Comparison of ENCODE assay signal across 10 cellular contexts in genomic region chr6:31712296-31712695, GRCh38. TPM values are rescaled to one million over a fixed set of nuclear protein-coding genes. Genes with fewer than 3 reads are reported as not detected.
DNase-seq lines count a peak whose midpoint lies in the region; ATAC-seq and TF ChIP-seq lines count a peak whose summit lies in the region.
"Had no signal": no experiment of that assay in that cellular context is flagged by ENCODE, and none has a peak within 500 bp of the region (broad histone marks: within the 10 kb centered on the region; RNA-seq: fewer than 3 reads in every experiment).

No MANE protein-coding gene starts in this region.

- H3K9me3 Mint-ChIP-seq in CD14-positive monocyte (peaks cover 0 to 2% (median 0%) of the 10 kb centered on the region in 7 donors), memory B cell (no peaks in the 10 kb centered on the region)

- H3K4me3 ChIP-seq in HEK293 (ENCODE audit: low read depth, low read length), result no peak overlapping the region
- H3K4me3 ChIP-seq: thoracic aorta had no signal

- no peak for DNase-seq in CD14-positive monocyte (ENCODE audit: low spot score)
- DNase-seq in memory B cell (ENCODE audit: low spot score in 2 of 2), result peak in 1 of 2 donors; percentile 30
- DNase-seq in kidney glomerular epithelial cell (lab: John Stamatoyannopoulos, UW), result no peak
- DNase-seq in HPDE6-E6E7 (ENCODE audit: extremely low spot score), result no peak
- DNase-seq in NCI-H2107 treated with DMSO at 0.1 percent for 48 hours (lab: John Stamatoyannopoulos, UW; ENCODE audit: unreplicated experiment), result no peak
- DNase-seq: stimulated activated CD4-positive, alpha-beta T cell treated with anti-CD3 and anti-CD28 coated beads, Interleukin-15, amount 100 ng/mL, for 24 hours had no signal

- no peak overlapping the region for H3K27ac ChIP-seq in HEK293 (ENCODE audit: extremely low read depth, low read depth, low read length)
- no peak overlapping the region for H3K27ac ChIP-seq in VCaP
- H3K27ac ChIP-seq: thoracic aorta had no signal

- peaks cover 0 to 9% (median 1%) of the 10 kb centered on the region in 3 donors for H3K27me3 Mint-ChIP-seq in CD14-positive monocyte (ENCODE audit: low read depth in 3 of 3)
- no peaks in the 10 kb centered on the region for H3K27me3 Mint-ChIP-seq in memory B cell

- H3K9me3 ChIP-seq in HEK293 (ENCODE audit: control insufficient read depth, insufficient read depth, low read depth, low read length), result no peaks in the 10 kb centered on the region
- H3K9me3 ChIP-seq: thoracic aorta had no signal

- TF ChIP-seq CTCF in CD14-positive monocyte (IDR thresholded peaks at IDR 0.05) (peak; percentile 26), HEK293 (tag by site-specific recombination; IDR thresholded peaks at IDR 0.05) (peak; percentile 42; the same call in 1 of the 2 replicates), VCaP (conservative IDR thresholded peaks at IDR 0.05) (peak; percentile 76)

- peaks cover 4% of the 10 kb centered on the region for H3K4me1 ChIP-seq in HEK293 (ENCODE audit: control insufficient read depth, insufficient read depth, low read length)

- no peaks in the 10 kb centered on the region for H3K36me3 ChIP-seq in HEK293 (ENCODE audit: control insufficient read depth in 2 of 2, insufficient read depth in 1 of 2, low read length in 2 of 2)
- H3K36me3 ChIP-seq: thoracic aorta had no signal

- no peaks in the 10 kb centered on the region for H3K36me3 Mint-ChIP-seq in CD14-positive monocyte
- H3K36me3 Mint-ChIP-seq in memory B cell, result no peaks in the 10 kb centered on the region

- CTCF ChIA-PET in HEK293 (lab: Yijun Ruan, JAX), result interaction anchor here (0.7 to 1.2 kb wide), 2 partner anchors 60 to 240 kb away, joined by 3 to 5 read pairs; no protein-coding TSS in a partner anchor

- peak overlapping the region in 2 of 7 donors; percentile 56 to 60 for H3K27ac Mint-ChIP-seq in CD14-positive monocyte
- H3K27ac Mint-ChIP-seq in memory B cell, result no peak overlapping the region

- intact Hi-C loops in CD14-positive monocyte (cut with micrococcal nuclease), result no loop called here

- H3K4me1 Mint-ChIP-seq in CD14-positive monocyte (peaks cover 28% of the 10 kb centered on the region), memory B cell (peaks cover 12% of the 10 kb centered on the region)

- POLR2A ChIA-PET in HEK293 (lab: Yijun Ruan, JAX), result interaction anchor here (0.5 to 2.3 kb wide), 9 partner anchors 9 to 120 kb away, joined by 3 to 12 read pairs (median 4); partner anchors contain the start of genes ABHD16A, DDAH2, HSPA1B and MSH5

- H3K4me3 Mint-ChIP-seq in CD14-positive monocyte, result peak overlapping the region in 1 of 2 donors; percentile 23
- no peak overlapping the region for H3K4me3 Mint-ChIP-seq in memory B cell

- peak; percentile 98 for ATAC-seq in memory B cell (ENCODE audit: low read depth)
- no peak for ATAC-seq in HG02938 (IDR thresholded peaks at IDR 0.05; ENCODE audit: unreplicated experiment)

TF ChIP-seq in HEK293, 187 proteins besides CTCF, POLR2A, EP300 and RAD21:
- TF ChIP-seq ZNF350 (tag by site-specific recombination; IDR thresholded peaks at IDR 0.05), result no peak
- TF ChIP-seq ZBTB20 (tag by site-specific recombination; IDR thresholded peaks at IDR 0.05), result 0 out of 2 replicates have a peak, but pooled peaks have one; percentile 33
- TF ChIP-seq KLF7 (tag by site-specific recombination; IDR thresholded peaks at IDR 0.05; ENCODE audit: borderline replicate concordance), result no peak
- TF ChIP-seq ZFHX2 (tag by site-specific recombination; conservative IDR thresholded peaks at IDR 0.05), result peak; percentile 50
- no peak for TF ChIP-seq ZNF169 (tag by site-specific recombination; IDR thresholded peaks at IDR 0.05)
- no peak for TF ChIP-seq ZNF114 (tag by site-specific recombination; IDR thresholded peaks at IDR 0.05)
- TF ChIP-seq EGR2 (tag by site-specific recombination; IDR thresholded peaks at IDR 0.05; ENCODE audit: low read depth), result 0 out of 2 replicates have a peak, but pooled peaks have one; percentile 13
- TF ChIP-seq ZNF423 (tag by site-specific recombination; IDR thresholded peaks at IDR 0.05), result no peak
- no peak for TF ChIP-seq ZNF132 (tag by site-specific recombination; IDR thresholded peaks at IDR 0.05; ENCODE audit: borderline replicate concordance)

RNA-seq across cellular contexts. Expression of gene LY6G6D, which starts 2.9 kb away (rescaled TPM):
- polyA plus RNA-seq in CD14-positive monocyte, result not detected

RNA-seq across cellular contexts. Expression of gene LY6G6F, which starts 5.6 kb away (rescaled TPM):
- polyA plus RNA-seq in CD14-positive monocyte, result under 1 TPM in 1 of 2 donors, not detected in 1; 0.51 TPM

RNA-seq across cellular contexts. Expression of gene ABHD16A, which starts 9.2 kb away (rescaled TPM):
- 10 to 100 TPM; 53.0 to 56.0 TPM for polyA plus RNA-seq in CD14-positive monocyte

RNA-seq across cellular contexts. Expression of gene LY6G6C, which starts 9.2 kb away (rescaled TPM):
- polyA plus RNA-seq in CD14-positive monocyte, result not detected

RNA-seq across cellular contexts. Expression of gene MPIG6B, which starts 10.9 kb away (rescaled TPM):
- under 1 TPM; 0.68 to 0.75 TPM for polyA plus RNA-seq in CD14-positive monocyte

Comparison
In these comparisons a context has a peak if more than half of its experiments do, and no peak if none do; other contexts are left out.
1. CTCF ChIP-seq: peak in every context shown above with its lines; median percentile 76 in VCaP; 42 in HEK293; 26 in CD14-positive monocyte.